Comparison of ENCODE assay signal across 8 cellular contexts in the genomic region with DNA sequence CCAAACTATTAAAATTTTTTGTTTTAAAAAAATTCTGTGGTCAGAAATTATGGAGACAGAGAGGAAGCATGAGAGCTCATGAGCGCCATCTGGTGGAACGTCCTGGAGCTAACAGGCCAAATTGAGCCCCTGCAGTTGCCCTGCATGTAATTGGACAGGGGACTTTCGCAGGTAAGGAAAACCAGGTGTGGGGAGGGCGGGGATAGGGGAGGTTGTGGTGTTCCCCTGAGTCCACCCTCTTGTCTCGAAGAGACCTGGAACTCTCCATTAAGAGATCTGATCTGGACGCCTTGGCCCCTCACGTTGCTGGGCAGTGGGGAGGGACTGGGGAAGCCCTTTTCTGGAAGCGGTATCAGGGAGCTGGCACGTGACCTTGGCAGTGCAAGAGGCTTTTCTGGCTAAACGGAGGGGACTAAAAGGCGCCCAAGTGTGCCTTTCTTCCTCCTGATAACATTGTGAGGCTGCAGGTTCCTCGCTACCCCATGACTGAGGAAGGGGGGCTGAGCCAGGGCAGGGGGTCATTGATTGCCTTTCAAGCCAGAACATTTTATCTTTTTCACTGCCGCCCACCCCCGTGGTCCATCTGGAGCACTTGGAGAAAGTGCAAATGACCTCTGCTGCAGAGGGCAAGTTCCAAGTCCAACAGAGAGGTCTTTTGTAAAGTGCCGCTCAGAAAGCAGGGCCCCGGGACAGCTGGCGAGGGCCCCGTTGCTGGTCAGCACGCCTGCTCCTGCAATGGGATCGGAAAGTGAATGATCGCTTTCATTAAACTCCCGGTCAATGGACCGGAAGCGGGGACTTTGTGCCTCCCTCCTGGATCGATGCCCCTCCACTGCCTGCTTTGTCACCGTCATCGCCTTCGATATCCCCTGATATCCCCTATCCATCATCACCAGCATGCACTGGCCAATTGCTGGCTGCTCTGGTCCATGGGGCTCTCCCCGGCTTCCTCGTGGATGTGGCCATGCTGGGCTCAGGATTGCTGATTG. TPM values are rescaled to one million over a fixed set of nuclear protein-coding genes. Genes with fewer than 3 reads are reported as not detected.
DNase-seq lines count a peak whose midpoint lies in the region; ATAC-seq, FAIRE-seq and TF ChIP-seq lines count a peak whose summit lies in the region.

No MANE protein-coding gene starts in this region.

- H3K4me1 ChIP-seq in endothelial cell of umbilical vein (ENCODE audit: control insufficient read depth, extremely low read depth, insufficient read depth, low read length) (no peaks in the 10 kb centered on the region), mesenchymal stem cell (ENCODE audit: control insufficient read depth, insufficient read depth, low read depth, low read length) (peaks cover 3% of the 10 kb centered on the region)

- H3K27me3 ChIP-seq in endothelial cell of umbilical vein (ENCODE audit: control insufficient read depth in 2 of 2, insufficient read depth in 2 of 2, low read length in 2 of 2) (no peaks in the 10 kb centered on the region), mesenchymal stem cell (ENCODE audit: control insufficient read depth in 1 of 2, insufficient read depth in 1 of 2, low read length in 2 of 2) (peaks cover 9 to 27% of the 10 kb centered on the region in 2 experiments)

- H3K79me2 ChIP-seq in endothelial cell of umbilical vein (ENCODE audit: control insufficient read depth, insufficient read depth, low read length): no peaks in the 10 kb centered on the region

- POLR2A ChIA-PET in endothelial cell of umbilical vein (lab: Charles Lee): no interaction called here

- no peak overlapping the region for H2BK5ac ChIP-seq in mesenchymal stem cell (ENCODE audit: low read depth, low read length, poor library complexity, severe bottlenecking)

- no peak overlapping the region for H4K91ac ChIP-seq in mesenchymal stem cell (ENCODE audit: low read length)

- no peak overlapping the region for H3K23ac ChIP-seq in mesenchymal stem cell (ENCODE audit: low read length in 2 of 2)

- H3K9me3 ChIP-seq in endothelial cell of umbilical vein (replicated peaks; ENCODE audit: control insufficient read depth, insufficient read depth, low read length) (no peaks in the 10 kb centered on the region), mesenchymal stem cell (ENCODE audit: control insufficient read depth, low read length) (no peaks in the 10 kb centered on the region)

- no peaks in the 10 kb centered on the region for H3K79me1 ChIP-seq in mesenchymal stem cell (replicated peaks; ENCODE audit: low read length, poor library complexity, severe bottlenecking)

- H3K14ac ChIP-seq in mesenchymal stem cell (ENCODE audit: low read length in 2 of 2): no peak overlapping the region

- no peak overlapping the region for H4K8ac ChIP-seq in mesenchymal stem cell (ENCODE audit: low read length)

- H2BK12ac ChIP-seq in mesenchymal stem cell (ENCODE audit: low read length in 2 of 2): no peak overlapping the region

- H3K36me3 ChIP-seq in endothelial cell of umbilical vein (ENCODE audit: control insufficient read depth in 2 of 2, extremely low read depth in 1 of 2, insufficient read depth in 2 of 2, low read length in 2 of 2) (no peaks in the 10 kb centered on the region), mesenchymal stem cell (ENCODE audit: control insufficient read depth in 1 of 2, insufficient read depth in 2 of 2, low read depth in 1 of 2, low read length in 2 of 2) (no peaks in the 10 kb centered on the region)

- dilution Hi-C loops in endothelial cell of umbilical vein (cut with MboI; ENCODE audit: extremely low pct_ligation_motif_present, low sequenced_read_pairs): no loop called here

- no peak overlapping the region for H3K18ac ChIP-seq in mesenchymal stem cell (ENCODE audit: low read depth in 1 of 2, low read length in 2 of 2)

- H3K27ac ChIP-seq in 22Rv1: no peak overlapping the region
- no peak overlapping the region for H3K27ac ChIP-seq in endothelial cell of umbilical vein (ENCODE audit: insufficient read depth, low read depth, low read length)
- H3K27ac ChIP-seq in mesenchymal stem cell (ENCODE audit: low read length, poor library complexity, severe bottlenecking): no peak overlapping the region

- TF ChIP-seq CTCF in 22Rv1 (IDR thresholded peaks at IDR 0.05) (peak; percentile 88), GM12874 (IDR thresholded peaks at IDR 0.05; ENCODE audit: insufficient read depth, low read depth, low read length) (peak; percentile 74), endothelial cell of umbilical vein (IDR thresholded peaks at IDR 0.05; ENCODE audit: extremely low read depth in 1 of 2, insufficient read depth in 1 of 2, low read depth in 1 of 2, low read length in 2 of 2) (peak; percentile 63 to 80)

- no peak for TF ChIP-seq POLR2A in endothelial cell of umbilical vein (IDR thresholded peaks at IDR 0.05; ENCODE audit: low read depth, low read length)

- H2AK5ac ChIP-seq in mesenchymal stem cell (ENCODE audit: low read length, severe bottlenecking): no peak overlapping the region

- H3K9ac ChIP-seq in endothelial cell of umbilical vein (replicated peaks; ENCODE audit: extremely low read depth, insufficient read depth, low read length) (no peak overlapping the region), mesenchymal stem cell (ENCODE audit: low read length) (no peak overlapping the region)

- no TSS peak for BruUV-seq in endothelial cell of umbilical vein (replicated peaks; lab: Mats Ljungman, UMichigan)

- peak; percentile 81 for FAIRE-seq in endothelial cell of umbilical vein (lab: Jason Lieb, UNC)

- H2AFZ ChIP-seq in endothelial cell of umbilical vein (ENCODE audit: low read depth, low read length): no peak overlapping the region
- no peak overlapping the region for H2AFZ ChIP-seq in mesenchymal stem cell (ENCODE audit: low read depth, low read length)

- H3K4ac ChIP-seq in mesenchymal stem cell (ENCODE audit: low read depth in 1 of 2, low read length in 2 of 2): no peak overlapping the region

- no peaks in the 10 kb centered on the region for H4K20me1 ChIP-seq in endothelial cell of umbilical vein (replicated peaks; ENCODE audit: control insufficient read depth, extremely low read depth, insufficient read depth, low read length)

- intact Hi-C loops in endothelial cell of umbilical vein (cut with micrococcal nuclease): loop anchor here (1.0 kb wide), 1 partner anchor 479 kb away; no protein-coding TSS in a partner anchor

- H2BK120ac ChIP-seq in mesenchymal stem cell (ENCODE audit: low read depth, low read length): no peak overlapping the region

- 38% methylated on average over 30 of the region's 30 CpGs for WGBS in mesenchymal stem cell

- no peaks in the 10 kb centered on the region for H3K9me1 ChIP-seq in endothelial cell of umbilical vein (replicated peaks; ENCODE audit: control insufficient read depth, extremely low read depth, insufficient read depth, low read length)

- ATAC-seq in GM21619 (IDR thresholded peaks at IDR 0.05; ENCODE audit: unreplicated experiment): no peak

- H3K4me2 ChIP-seq in endothelial cell of umbilical vein (ENCODE audit: insufficient read depth, low read length) (no peak overlapping the region), mesenchymal stem cell (ENCODE audit: low read length, poor library complexity, severe bottlenecking) (no peak overlapping the region)

- H3K4me3 ChIP-seq in endothelial cell of umbilical vein (replicated peaks in 1 of 3; ENCODE audit: insufficient read depth in 1 of 3, low read depth in 1 of 3, low read length in 3 of 3) (no peak overlapping the region), mesenchymal stem cell (ENCODE audit: insufficient read depth in 1 of 2, low read depth in 1 of 2, low read length in 2 of 2) (no peak overlapping the region)

- no peak overlapping the region for H2BK15ac ChIP-seq in mesenchymal stem cell (ENCODE audit: low read depth, poor library complexity, severe bottlenecking)

- DNase-seq in NCI-H2196 treated with DMSO at 0.1 percent for 48 hours (lab: John Stamatoyannopoulos, UW; ENCODE audit: unreplicated experiment) (peak; percentile 48), endothelial cell of umbilical vein (ENCODE audit: low read depth, low spot score) (peak; percentile 40), mesenchymal stem cell (peak; percentile 31)
- peak; percentile 77 for DNase-seq in activated CD8-positive, alpha-beta memory T cell treated with anti-CD3 and anti-CD28 coated beads for 24 hours
- peak in 5 of 6 experiments; percentile 19 to 37 (median 30) for DNase-seq in stimulated activated naive CD4-positive, alpha-beta T cell (lab: John Stamatoyannopoulos, UW)

- CTCF ChIA-PET in endothelial cell of umbilical vein (lab: Charles Lee): interaction anchor here (0.6 to 7.4 kb wide), 17 partner anchors 8 to 1284 kb away, joined by 3 to 438 read pairs (median 4); no protein-coding TSS in a partner anchor

RNA-seq across cellular contexts. Expression of a gene that starts 18.4 kb away (rescaled TPM):
- not detected in 2 replicates for total RNA-seq in endothelial cell of umbilical vein
- polyA plus RNA-seq in endothelial cell of umbilical vein: not detected in 2 replicates
- not detected in 2 replicates for polyA plus RNA-seq in endothelial cell of umbilical vein (2011; cell fraction: cytosol; rRNA removed)
- not detected in 2 replicates for polyA plus RNA-seq in endothelial cell of umbilical vein (2011; cell fraction: nucleus; rRNA removed)
- polyA plus RNA-seq in endothelial cell of umbilical vein (2012): not detected in 2 replicates
- not detected in 2 replicates for polyA minus RNA-seq in endothelial cell of umbilical vein
- not detected for polyA minus RNA-seq in endothelial cell of umbilical vein (2011; cell fraction: cytosol; rRNA and poly(A)+ RNA removed)
- not detected in 2 replicates for polyA minus RNA-seq in endothelial cell of umbilical vein (2011; cell fraction: nucleus; rRNA and poly(A)+ RNA removed)
- not detected for polyA plus RNA-seq in mesenchymal stem cell (2013, experiment 1 of 2)
- polyA plus RNA-seq in mesenchymal stem cell (2013, experiment 2 of 2): not detected

RNA-seq across cellular contexts. Expression of a gene that starts 23.2 kb away (rescaled TPM):
- total RNA-seq in endothelial cell of umbilical vein: not detected in 2 replicates
- 0.06 TPM in 2 replicates for polyA plus RNA-seq in endothelial cell of umbilical vein
- 0.14 and 0.21 TPM in 2 replicates for polyA plus RNA-seq in endothelial cell of umbilical vein (2011; cell fraction: cytosol; rRNA removed)
- 0.24 TPM in 1 of 2 replicates, not detected in the other for polyA plus RNA-seq in endothelial cell of umbilical vein (2011; cell fraction: nucleus; rRNA removed)
- 0.32 and 0.52 TPM in 2 replicates for polyA plus RNA-seq in endothelial cell of umbilical vein (2012)
- polyA minus RNA-seq in endothelial cell of umbilical vein: not detected in 2 replicates
- not detected for polyA minus RNA-seq in endothelial cell of umbilical vein (2011; cell fraction: cytosol; rRNA and poly(A)+ RNA removed)
- not detected in 2 replicates for polyA minus RNA-seq in endothelial cell of umbilical vein (2011; cell fraction: nucleus; rRNA and poly(A)+ RNA removed)
- not detected for polyA plus RNA-seq in mesenchymal stem cell (2013, experiment 1 of 2)
- not detected for polyA plus RNA-seq in mesenchymal stem cell (2013, experiment 2 of 2)

RNA-seq across cellular contexts. Expression of a gene that starts 33.6 kb away (rescaled TPM):
- total RNA-seq in endothelial cell of umbilical vein: not detected in 2 replicates
- polyA plus RNA-seq in endothelial cell of umbilical vein: not detected in 2 replicates
- polyA plus RNA-seq in endothelial cell of umbilical vein (2011; cell fraction: cytosol; rRNA removed): not detected in 2 replicates
- not detected in 2 replicates for polyA plus RNA-seq in endothelial cell of umbilical vein (2011; cell fraction: nucleus; rRNA removed)
- polyA plus RNA-seq in endothelial cell of umbilical vein (2012): not detected in 2 replicates
- polyA minus RNA-seq in endothelial cell of umbilical vein: not detected in 2 replicates
- not detected for polyA minus RNA-seq in endothelial cell of umbilical vein (2011; cell fraction: cytosol; rRNA and poly(A)+ RNA removed)
- polyA minus RNA-seq in endothelial cell of umbilical vein (2011; cell fraction: nucleus; rRNA and poly(A)+ RNA removed): not detected in 2 replicates
- not detected for polyA plus RNA-seq in mesenchymal stem cell (2013, experiment 1 of 2)
- polyA plus RNA-seq in mesenchymal stem cell (2013, experiment 2 of 2): not detected

RNA-seq across cellular contexts. Expression of a gene that starts 58.8 kb away (rescaled TPM):
- total RNA-seq in endothelial cell of umbilical vein: not detected in 2 replicates
- not detected in 2 replicates for polyA plus RNA-seq in endothelial cell of umbilical vein
- not detected in 2 replicates for polyA plus RNA-seq in endothelial cell of umbilical vein (2011; cell fraction: cytosol; rRNA removed)
- not detected in 2 replicates for polyA plus RNA-seq in endothelial cell of umbilical vein (2011; cell fraction: nucleus; rRNA removed)
- polyA plus RNA-seq in endothelial cell of umbilical vein (2012): not detected in 2 replicates
- not detected in 2 replicates for polyA minus RNA-seq in endothelial cell of umbilical vein
- not detected for polyA minus RNA-seq in endothelial cell of umbilical vein (2011; cell fraction: cytosol; rRNA and poly(A)+ RNA removed)
- not detected in 2 replicates for polyA minus RNA-seq in endothelial cell of umbilical vein (2011; cell fraction: nucleus; rRNA and poly(A)+ RNA removed)
- not detected for polyA plus RNA-seq in mesenchymal stem cell (2013, experiment 1 of 2)
- polyA plus RNA-seq in mesenchymal stem cell (2013, experiment 2 of 2): 0.03 TPM
